In genomic region chr6:137200288-137200687, GRCh38 we compare ENCODE assay signal across 27 cellular contexts. TPM values are rescaled to one million over a fixed set of nuclear protein-coding genes. Genes with fewer than 3 reads are reported as not detected.
"Had no signal": no experiment of that assay in that cellular context is flagged by ENCODE, and none has a peak within 500 bp of the region (broad histone marks: within the 10 kb centered on the region; RNA-seq: fewer than 3 reads in every experiment).

No MANE protein-coding gene starts in this region.

- H3K27ac ChIP-seq: epithelial cell of prostate, esophagus squamous epithelium, gastroesophageal sphincter, neural progenitor cell, pancreas, testis, tibial nerve had no signal

- H3K4me1 ChIP-seq: esophagus squamous epithelium, gastroesophageal sphincter, neural progenitor cell, pancreas, testis had no signal

- H3K9me3 ChIP-seq: esophagus squamous epithelium, gastroesophageal sphincter, pancreas, testis, tibial nerve had no signal

- H3K4me3 Mint-ChIP-seq: immature natural killer cell; memory B cell; mesothelial cell of epicardium; natural killer cell treated with Interleukin-12 subunit alpha and Interleukin-12 subunit beta and Interleukin-15 and Interleukin-18, amount 100 ng/mL, for 72 hours; neural progenitor cell; stimulated activated effector memory CD8-positive, alpha-beta T cell treated with anti-CD3 and anti-CD28 coated beads, Interleukin-12 subunit alpha, Interleukin-12 subunit beta, amount 100 ng/mL, for 72 hours; stimulated activated naive CD8-positive, alpha-beta T cell treated with anti-CD3 and anti-CD28 coated beads, Interleukin-15, Interleukin-2, amounts not matched to agents 100 ng/mL and 50 ng/mL, for 24 hours had no signal

- H3K4me2 ChIP-seq: neural progenitor cell, smooth muscle cell had no signal

- H3K9me3 Mint-ChIP-seq: immature natural killer cell; memory B cell; mesothelial cell of epicardium; natural killer cell treated with Interleukin-12 subunit alpha and Interleukin-12 subunit beta and Interleukin-15 and Interleukin-18, amount 100 ng/mL, for 72 hours; neural progenitor cell; stimulated activated effector memory CD8-positive, alpha-beta T cell treated with anti-CD3 and anti-CD28 coated beads, Interleukin-12 subunit alpha, Interleukin-12 subunit beta, amount 100 ng/mL, for 72 hours; stimulated activated naive CD8-positive, alpha-beta T cell treated with anti-CD3 and anti-CD28 coated beads, Interleukin-15, Interleukin-2, amounts not matched to agents 100 ng/mL and 50 ng/mL, for 24 hours had no signal

- H3K27ac Mint-ChIP-seq: memory B cell; mesothelial cell of epicardium; natural killer cell treated with Interleukin-12 subunit alpha and Interleukin-12 subunit beta and Interleukin-15 and Interleukin-18, amount 100 ng/mL, for 72 hours; neural progenitor cell; progenitor cell of endocrine pancreas; stimulated activated effector memory CD8-positive, alpha-beta T cell treated with anti-CD3 and anti-CD28 coated beads, Interleukin-12 subunit alpha, Interleukin-12 subunit beta, amount 100 ng/mL, for 72 hours; stimulated activated naive CD8-positive, alpha-beta T cell treated with anti-CD3 and anti-CD28 coated beads, Interleukin-15, Interleukin-2, amounts not matched to agents 100 ng/mL and 50 ng/mL, for 24 hours had no signal

- H3K27me3 ChIP-seq: esophagus squamous epithelium, gastroesophageal sphincter, neural progenitor cell, pancreas, testis, tibial nerve had no signal

- H3K27me3 Mint-ChIP-seq: memory B cell; natural killer cell treated with Interleukin-12 subunit alpha and Interleukin-12 subunit beta and Interleukin-15 and Interleukin-18, amount 100 ng/mL, for 72 hours; progenitor cell of endocrine pancreas; stimulated activated naive CD8-positive, alpha-beta T cell treated with anti-CD3 and anti-CD28 coated beads, Interleukin-15, Interleukin-2, amounts not matched to agents 100 ng/mL and 50 ng/mL, for 24 hours had no signal

- H3K4me1 Mint-ChIP-seq: neural progenitor cell had no signal

- H3K9ac ChIP-seq: neural progenitor cell had no signal

- ATAC-seq: gastroesophageal sphincter; left cardiac atrium; natural killer cell treated with Interleukin-12 subunit alpha and Interleukin-12 subunit beta and Interleukin-15 and Interleukin-18, amount 100 ng/mL, for 72 hours; pancreas; right cardiac atrium; stimulated activated effector memory CD8-positive, alpha-beta T cell treated with anti-CD3 and anti-CD28 coated beads, Interleukin-12 subunit alpha, Interleukin-12 subunit beta, amount 100 ng/mL, for 72 hours had no signal

- H2AFZ ChIP-seq: neural progenitor cell had no signal

- DNase-seq: effector memory CD4-positive, alpha-beta T cell; esophagus squamous epithelium; foreskin fibroblast; glutamatergic neuron; immature natural killer cell; kidney; left cardiac atrium; occipital lobe; pancreas; right cardiac atrium; stimulated activated CD4-positive, alpha-beta T cell treated with anti-CD3 and anti-CD28 coated beads, Interleukin-4, amount 100 ng/mL, for 1 hour; stimulated activated CD8-positive, alpha-beta memory T cell treated with anti-CD3 and anti-CD28 coated beads, Interleukin-4, amount 100 ng/mL, for 48 hours; testis had no signal

- H3K4me3 ChIP-seq: esophagus squamous epithelium, gastroesophageal sphincter, neural progenitor cell, pancreas, smooth muscle cell, testis, tibial nerve had no signal

RNA-seq across cellular contexts. Expression of gene IL22RA2, which starts 26.8 kb away (rescaled TPM):
- total RNA-seq: esophagus squamous epithelium; gastroesophageal sphincter; kidney; left cardiac atrium; mesothelial cell of epicardium; natural killer cell treated with Interleukin-12 subunit alpha and Interleukin-12 subunit beta and Interleukin-15 and Interleukin-18, amount 100 ng/mL, for 72 hours; occipital lobe; progenitor cell of endocrine pancreas; smooth muscle cell; subcutaneous adipose tissue; testis; tibial nerve; urinary bladder had no signal
- polyA plus RNA-seq: immature natural killer cell, liver, pancreas, smooth muscle cell, urinary bladder had no signal
